Comparison of ENCODE assay signal across 8 cellular contexts in genomic region chr20:32357869-32358631, GRCh38. TPM values are rescaled to one million over a fixed set of nuclear protein-coding genes. Genes with fewer than 3 reads are reported as not detected.
DNase-seq lines count a peak whose midpoint lies in the region; ATAC-seq and TF ChIP-seq lines count a peak whose summit lies in the region.

TSS of gene ASXL1 (plus strand) at chr20:32358331. CDS start at chr20:32358776, 445 bp downstream.

- peaks cover 51% of the 10 kb centered on the region for H3K4me1 Mint-ChIP-seq in activated naive CD4-positive, alpha-beta T cell treated with anti-CD3 and anti-CD28 coated beads, Interleukin-2, amount 50 U/mL, for 24 hours

- peak within 1 kb of the TSS; percentile 93 for H3K27ac ChIP-seq in temporal lobe (ENCODE audit: low read depth, low read length)

- H3K27ac Mint-ChIP-seq in activated naive CD4-positive, alpha-beta T cell treated with anti-CD3 and anti-CD28 coated beads, Interleukin-2, amount 50 U/mL, for 24 hours = peak within 1 kb of the TSS; percentile 100

- H3K36me3 ChIP-seq in GM06990 (ENCODE audit: control insufficient read depth, insufficient read depth, low read length) = no peaks in the 10 kb centered on the region

- ATAC-seq in HG02571 (IDR thresholded peaks at IDR 0.05; ENCODE audit: unreplicated experiment) = peak; percentile 68
- ATAC-seq in SK-N-SH treated with all-trans-retinoic acid at 6 μM for 48 hours = peak; percentile 95

- no peaks in the 10 kb centered on the region for H3K27me3 Mint-ChIP-seq in activated naive CD4-positive, alpha-beta T cell treated with anti-CD3 and anti-CD28 coated beads, Interleukin-2, amount 50 U/mL, for 24 hours

- H3K36me3 Mint-ChIP-seq in activated naive CD4-positive, alpha-beta T cell treated with anti-CD3 and anti-CD28 coated beads, Interleukin-2, amount 50 U/mL, for 24 hours = peaks cover 12% of the 10 kb centered on the region

- peak within 1 kb of the TSS; percentile 84 for H3K4me3 ChIP-seq in GM06990 (replicated peaks; ENCODE audit: low read depth, low read length)

- H3K27me3 ChIP-seq in GM06990 (replicated peaks; ENCODE audit: control insufficient read depth, insufficient read depth, low read length) = no peaks in the 10 kb centered on the region

- H3K9me3 Mint-ChIP-seq in activated naive CD4-positive, alpha-beta T cell treated with anti-CD3 and anti-CD28 coated beads, Interleukin-2, amount 50 U/mL, for 24 hours = no peaks in the 10 kb centered on the region

- TF ChIP-seq CTCF in GM06990 (IDR thresholded peaks at IDR 0.05; ENCODE audit: insufficient read depth, low read length, poor library complexity, severe bottlenecking) = no peak

- peak within 1 kb of the TSS; percentile 98 for H3K4me3 Mint-ChIP-seq in activated naive CD4-positive, alpha-beta T cell treated with anti-CD3 and anti-CD28 coated beads, Interleukin-2, amount 50 U/mL, for 24 hours

- DNase-seq in GM06990 (ENCODE audit: extremely low read depth, insufficient read length) (peak; percentile 98), NCI-H1092 (lab: John Stamatoyannopoulos, UW) (peak; percentile 97), globus pallidus (ENCODE audit: low spot score) (peak; percentile 96), occipital lobe (lab: John Stamatoyannopoulos, UW) (peak; percentile 95)

TF ChIP-seq in SK-N-SH treated with all-trans-retinoic acid at 6 μM for 48 hours, 23 proteins besides CTCF, POLR2A, EP300 and RAD21:
- TF ChIP-seq ZNF70 (CRISPR knock-in tag; IDR thresholded peaks at IDR 0.05) = no peak
- peak; percentile 67; the same call in 1 of the 2 replicates for TF ChIP-seq ZNF565 (CRISPR knock-in tag; conservative IDR thresholded peaks at IDR 0.05; ENCODE audit: low read depth)
- no peak for TF ChIP-seq ZNF8 (CRISPR knock-in tag; IDR thresholded peaks at IDR 0.05)
- peak; percentile 33; the same call in 1 of the 2 replicates for TF ChIP-seq PATZ1 (CRISPR knock-in tag; IDR thresholded peaks at IDR 0.05; ENCODE audit: borderline replicate concordance)
- TF ChIP-seq CREB5 (CRISPR knock-in tag; IDR thresholded peaks at IDR 0.05; ENCODE audit: low read depth) = no peak
- TF ChIP-seq TCF4 (CRISPR knock-in tag; IDR thresholded peaks at IDR 0.05; ENCODE audit: borderline replicate concordance) = no peak
- TF ChIP-seq ZFP3 (CRISPR knock-in tag; IDR thresholded peaks at IDR 0.05) = no peak
- TF ChIP-seq OSR1 (CRISPR knock-in tag; IDR thresholded peaks at IDR 0.05) = no peak
- no peak for TF ChIP-seq ESRRG (CRISPR knock-in tag; IDR thresholded peaks at IDR 0.05)
- no peak for TF ChIP-seq SNAI2 (CRISPR knock-in tag; IDR thresholded peaks at IDR 0.05)
- TF ChIP-seq ZC3H10 (CRISPR knock-in tag; IDR thresholded peaks at IDR 0.05) = no peak
- no peak for TF ChIP-seq GLIS3 (CRISPR knock-in tag; IDR thresholded peaks at IDR 0.05)
- no peak for TF ChIP-seq ZFP30 (CRISPR knock-in tag; IDR thresholded peaks at IDR 0.05)
- TF ChIP-seq TOX (CRISPR knock-in tag; IDR thresholded peaks at IDR 0.05; ENCODE audit: borderline replicate concordance) = no peak
- peak; percentile 61; the same call in 1 of the 2 replicates for TF ChIP-seq TSHZ2 (CRISPR knock-in tag; IDR thresholded peaks at IDR 0.05)
- TF ChIP-seq PPARA (CRISPR knock-in tag; IDR thresholded peaks at IDR 0.05; ENCODE audit: borderline replicate concordance) = no peak
- TF ChIP-seq CSRNP3 (CRISPR knock-in tag; IDR thresholded peaks at IDR 0.05) = no peak
- no peak for TF ChIP-seq ISL1 (CRISPR knock-in tag; IDR thresholded peaks at IDR 0.05)
- no peak for TF ChIP-seq RARB (CRISPR knock-in tag; IDR thresholded peaks at IDR 0.05)
- TF ChIP-seq ARNTL (CRISPR knock-in tag; IDR thresholded peaks at IDR 0.05; ENCODE audit: borderline replicate concordance, low read depth) = no peak
- TF ChIP-seq CSDC2 (CRISPR knock-in tag; IDR thresholded peaks at IDR 0.05) = no peak

RNA-seq across cellular contexts. Expression of gene ASXL1, which starts in this region (rescaled TPM):
- 70.2 TPM for total RNA-seq in occipital lobe
- 63.2 TPM for total RNA-seq in temporal lobe

Comparison
In these comparisons a context has a peak if more than half of its experiments do, and no peak if none do; other contexts are left out.
1. Peak in every context shown above with its lines: DNase-seq, ATAC-seq, H3K4me3 ChIP-seq and H3K27ac ChIP-seq.